In genomic region chr15:66803182-66803729, GRCh38 we compare ENCODE assay signal across 8 cellular contexts.
DNase-seq lines count a peak whose midpoint lies in the region; ATAC-seq and TF ChIP-seq lines count a peak whose summit lies in the region.

No MANE protein-coding gene starts in this region.

- H3K36me3 ChIP-seq in naive thymus-derived CD4-positive, alpha-beta T cell (ENCODE audit: control insufficient read depth in 2 of 3, insufficient read depth in 3 of 3, low read length in 3 of 3), result no peaks in the 10 kb centered on the region

- no peaks in the 10 kb centered on the region for H3K4me1 ChIP-seq in naive thymus-derived CD4-positive, alpha-beta T cell (ENCODE audit: control insufficient read depth in 2 of 2, insufficient read depth in 2 of 2, low read length in 2 of 2)

- no peaks in the 10 kb centered on the region for H3K36me3 Mint-ChIP-seq in naive thymus-derived CD4-positive, alpha-beta T cell

- H3K4me3 ChIP-seq in naive thymus-derived CD4-positive, alpha-beta T cell (ENCODE audit: low read length), result no peak overlapping the region

- no peaks in the 10 kb centered on the region for H3K9me3 Mint-ChIP-seq in naive thymus-derived CD4-positive, alpha-beta T cell

- H3K27ac ChIP-seq in RWPE1, result peak overlapping the region; percentile 93
- H3K27ac ChIP-seq in naive thymus-derived CD4-positive, alpha-beta T cell (ENCODE audit: low read depth, low read length), result no peak overlapping the region

- no peaks in the 10 kb centered on the region for H3K27me3 ChIP-seq in naive thymus-derived CD4-positive, alpha-beta T cell (ENCODE audit: control insufficient read depth in 2 of 2, insufficient read depth in 2 of 2, low read length in 2 of 2)

- H3K27me3 Mint-ChIP-seq in naive thymus-derived CD4-positive, alpha-beta T cell, result peaks cover 0 to 19% (median 3%) of the 10 kb centered on the region in 5 donors

- CTCF ChIA-PET in RWPE1 (lab: Yijun Ruan, JAX), result interaction anchor here (0.6 kb wide), 1 partner anchor 672 kb away, joined by 3 read pairs; no protein-coding TSS in a partner anchor
- CTCF ChIA-PET in naive thymus-derived CD4-positive, alpha-beta T cell (lab: Charles Lee), result no interaction called here

- POLR2A ChIA-PET in RWPE1 (lab: Yijun Ruan, JAX; ENCODE audit: low non-redundant PET), result interaction anchor here (0.5 kb wide), 1 partner anchor 133 kb away, joined by 4 read pairs; no protein-coding TSS in a partner anchor
- POLR2A ChIA-PET in naive thymus-derived CD4-positive, alpha-beta T cell (lab: Charles Lee), result no interaction called here

- H3K9me3 ChIP-seq in naive thymus-derived CD4-positive, alpha-beta T cell (ENCODE audit: control insufficient read depth in 2 of 3, low read length in 3 of 3), result no peaks in the 10 kb centered on the region

- peaks cover 0 to 3% (median 0%) of the 10 kb centered on the region in 7 donors for H3K4me1 Mint-ChIP-seq in naive thymus-derived CD4-positive, alpha-beta T cell

- no peak overlapping the region for H3K4me3 Mint-ChIP-seq in naive thymus-derived CD4-positive, alpha-beta T cell

- H3K27ac Mint-ChIP-seq in naive thymus-derived CD4-positive, alpha-beta T cell, result no peak overlapping the region

- intact Hi-C loops in naive thymus-derived CD4-positive, alpha-beta T cell (cut with micrococcal nuclease), result no loop called here

- peak; percentile 98 for DNase-seq in GM03348 (ENCODE audit: low spot score)
- DNase-seq in RWPE1 (ENCODE audit: low spot score), result peak; percentile 96
- DNase-seq in naive thymus-derived CD4-positive, alpha-beta T cell, result no peak
- no peak for DNase-seq in NCI-H2107 (lab: John Stamatoyannopoulos, UW)
- no peak for DNase-seq in stimulated activated naive CD4-positive, alpha-beta T cell (lab: John Stamatoyannopoulos, UW)

- no peak for TF ChIP-seq CTCF in RWPE1 (conservative IDR thresholded peaks at IDR 0.05; ENCODE audit: low read depth)

- peak; percentile 95 for ATAC-seq in esophagus mucosa
- peak; percentile 41 for ATAC-seq in naive thymus-derived CD4-positive, alpha-beta T cell
- no peak for ATAC-seq in HG03354 (IDR thresholded peaks at IDR 0.05; ENCODE audit: poor library complexity, severe bottlenecking, unreplicated experiment)
- no peak for ATAC-seq in HG03565 (IDR thresholded peaks at IDR 0.05; ENCODE audit: unreplicated experiment)

Comparison
In these comparisons a context has a peak if more than half of its experiments do, and no peak if none do; other contexts are left out.
1. DNase-seq: peak in GM03348 (single experiment) and RWPE1 (single experiment); none in naive thymus-derived CD4-positive, alpha-beta T cell (0 of 9), NCI-H2107 (single experiment) and stimulated activated naive CD4-positive, alpha-beta T cell (0 of 6).
2. ATAC-seq: peak in esophagus mucosa (single experiment) and naive thymus-derived CD4-positive, alpha-beta T cell (single experiment); none in HG03354 (single experiment) and HG03565 (single experiment).